17 cellular contexts compared by ENCODE assay signal in genomic region chr2:142973160-142973821, GRCh38.
DNase-seq lines count a peak whose midpoint lies in the region; ATAC-seq and TF ChIP-seq lines count a peak whose summit lies in the region.
"Had no signal": no experiment of that assay in that cellular context is flagged by ENCODE, and none has a peak within 500 bp of the region (broad histone marks: within the 10 kb centered on the region; RNA-seq: fewer than 3 reads in every experiment).

No MANE protein-coding gene starts in this region.

- intact Hi-C loops in mammary epithelial cell (cut with micrococcal nuclease) = no loop called here

- CTCF ChIA-PET in mammary epithelial cell (lab: Charles Lee; ENCODE audit: low non-redundant PET) = interaction anchor here (0.6 kb wide), 1 partner anchor 96 kb away, joined by 4 read pairs; the partner anchor contains the start of gene KYNU

- peak overlapping the region; percentile 48 for H3K4me2 ChIP-seq in mammary epithelial cell (ENCODE audit: insufficient read depth, low read depth, low read length)

- H4K20me1 ChIP-seq in mammary epithelial cell (ENCODE audit: insufficient read depth, low read length) = no peaks in the 10 kb centered on the region

- no peaks in the 10 kb centered on the region for H3K36me3 ChIP-seq in ACC112 (ENCODE audit: insufficient read depth, low read length)
- H3K36me3 ChIP-seq in mammary epithelial cell (ENCODE audit: insufficient read depth, low read length) = no peaks in the 10 kb centered on the region
- no peaks in the 10 kb centered on the region for H3K36me3 ChIP-seq in iPS-20b (ENCODE audit: insufficient read depth, low read depth, low read length)

- no peak overlapping the region; the same call in 1 of the 2 replicates for H3K4me3 ChIP-seq in ACC112 (ENCODE audit: low read depth, low read length)
- H3K4me3 ChIP-seq in mammary epithelial cell (replicated peaks in 1 of 3; ENCODE audit: insufficient read depth in 1 of 3, low read depth in 2 of 3, low read length in 3 of 3) = peak overlapping the region in 1 of 3 experiments; percentile 9
- H3K4me3 ChIP-seq in iPS-20b (ENCODE audit: low read length) = no peak overlapping the region

- in situ Hi-C loops in mammary epithelial cell (cut with MboI; ENCODE audit: low sequenced_read_pairs in 2 of 2) = no loop called here

- dilution Hi-C loops in mammary epithelial cell (cut with HindIII; ENCODE audit: low sequenced_read_pairs) = no loop called here

- H3K9ac ChIP-seq in mammary epithelial cell (ENCODE audit: insufficient read depth, low read length) (peak overlapping the region; percentile 83), iPS-20b (ENCODE audit: low read depth, low read length) (peak overlapping the region; percentile 26; the same call in 1 of the 2 replicates)

- DNase-seq in LHCN-M2 (ENCODE audit: low read depth) (peak; percentile 41), mammary epithelial cell (peak; percentile 78), ureter (ENCODE audit: low spot score) (no peak), T1000 (lab: John Stamatoyannopoulos, UW) (no peak)
- DNase-seq: activated naive CD8-positive, alpha-beta T cell treated with anti-CD3 and anti-CD28 coated beads, Interleukin-2, amount 10 ng/mL, durations not matched to agents 7 days and 5 days; activated T-cell treated with anti-CD3 and anti-CD28 coated beads for 4 hours; COR-L47; GOT3; hippocampal formation; KG1; NCI-H1436; NCI-H524 had no signal

- H3K79me2 ChIP-seq in ACC112 (ENCODE audit: control insufficient read depth, insufficient read depth, low read length, unreplicated experiment) (no peaks in the 10 kb centered on the region), mammary epithelial cell (ENCODE audit: insufficient read depth, low read length) (no peaks in the 10 kb centered on the region)

- WGBS in mammary epithelial cell (ENCODE audit: low coverage, missing lambda C conversion rate) = 3% methylated on average over 4 of the region's 4 CpGs

- peak overlapping the region; percentile 81 for H3K27ac ChIP-seq in ACC112 (ENCODE audit: low read depth, low read length)
- peak overlapping the region; percentile 98 for H3K27ac ChIP-seq in mammary epithelial cell (ENCODE audit: insufficient read depth, low read depth, low read length)
- H3K27ac ChIP-seq in iPS-20b (ENCODE audit: low read length) = peak overlapping the region; percentile 67

- BruUV-seq in mammary epithelial cell (replicated peaks; lab: Mats Ljungman, UMichigan) = no TSS peak

- H3K27me3 ChIP-seq in ACC112 (ENCODE audit: insufficient read depth, low read length) (no peaks in the 10 kb centered on the region), mammary epithelial cell (ENCODE audit: insufficient read depth, low read length) (no peaks in the 10 kb centered on the region), iPS-20b (ENCODE audit: insufficient read depth, low read length) (no peaks in the 10 kb centered on the region)

- no peaks in the 10 kb centered on the region for H3K9me3 ChIP-seq in mammary epithelial cell (replicated peaks; ENCODE audit: insufficient read depth, low read length)
- H3K9me3 ChIP-seq in iPS-20b (ENCODE audit: insufficient read depth, low read depth, low read length) = no peaks in the 10 kb centered on the region; the same call in 1 of the 2 replicates

- TF ChIP-seq CTCF in mammary epithelial cell (conservative IDR thresholded peaks at IDR 0.05 in 1 of 2, IDR thresholded peaks at IDR 0.05 in 1 of 2; ENCODE audit: extremely low read depth in 1 of 2, insufficient read depth in 1 of 2, low read depth in 1 of 2, low read length in 2 of 2) = no peak

- H2AFZ ChIP-seq in ACC112 (ENCODE audit: low read length, unreplicated experiment) (peak overlapping the region; percentile 67), mammary epithelial cell (ENCODE audit: low read depth, low read length) (peak overlapping the region; percentile 23)

- ATAC-seq in GM19452 (IDR thresholded peaks at IDR 0.05; ENCODE audit: unreplicated experiment) = no peak
- ATAC-seq in GM21367 (IDR thresholded peaks at IDR 0.05; ENCODE audit: unreplicated experiment) = no peak
- ATAC-seq: sciatic nerve had no signal

- H3K4me1 ChIP-seq in ACC112 (ENCODE audit: control insufficient read depth, insufficient read depth, low read length, unreplicated experiment) = peaks cover 23% of the 10 kb centered on the region
- peaks cover 47% of the 10 kb centered on the region for H3K4me1 ChIP-seq in mammary epithelial cell (ENCODE audit: insufficient read depth, low read length)
- H3K4me1 ChIP-seq in iPS-20b (ENCODE audit: insufficient read depth, low read length) = peaks cover 18% of the 10 kb centered on the region

Comparison
In these comparisons a context has a peak if more than half of its experiments do, and no peak if none do; other contexts are left out.
1. DNase-seq: peak in LHCN-M2 (single experiment) and mammary epithelial cell (single experiment); none in ureter (single experiment) and T1000 (single experiment).
2. Peak in every context shown above with its lines, with median percentiles within 50 percentile points of each other: H3K27ac ChIP-seq.